Comparison of ENCODE assay signal across 8 cellular contexts in genomic region chr1:109618614-109619404, GRCh38. TPM values are rescaled to one million over a fixed set of nuclear protein-coding genes. Genes with fewer than 3 reads are reported as not detected.
DNase-seq lines count a peak whose midpoint lies in the region; ATAC-seq and TF ChIP-seq lines count a peak whose summit lies in the region.

No MANE protein-coding gene starts in this region.

- no peaks in the 10 kb centered on the region for H3K36me3 ChIP-seq in fibroblast of lung (ENCODE audit: control insufficient read depth, insufficient read depth, low read length)
- H3K36me3 ChIP-seq in sigmoid colon: no peaks in the 10 kb centered on the region
- H3K36me3 ChIP-seq in aorta (ENCODE audit: control insufficient read depth in 1 of 2, insufficient read depth in 2 of 2, low read length in 1 of 2): no peaks in the 10 kb centered on the region

- H3K27me3 ChIP-seq in fibroblast of lung (ENCODE audit: control insufficient read depth, insufficient read depth, low read length) (no peaks in the 10 kb centered on the region), sigmoid colon (no peaks in the 10 kb centered on the region), aorta (ENCODE audit: control insufficient read depth in 1 of 2, insufficient read depth in 2 of 2, low read length in 1 of 2) (no peaks in the 10 kb centered on the region)

- H3K9me3 ChIP-seq in fibroblast of lung (ENCODE audit: control insufficient read depth, insufficient read depth, low read depth, low read length) (no peaks in the 10 kb centered on the region), sigmoid colon (no peaks in the 10 kb centered on the region), aorta (ENCODE audit: control insufficient read depth, low read length) (no peaks in the 10 kb centered on the region)

- no peaks in the 10 kb centered on the region for H4K20me1 ChIP-seq in fibroblast of lung (ENCODE audit: control insufficient read depth, extremely low read depth, insufficient read depth, low read length)

- CTCF ChIA-PET in RWPE1 (lab: Yijun Ruan, JAX): interaction anchor here (0.6 to 0.7 kb wide), 2 partner anchors 37 to 156 kb away, joined by 3 read pairs; partner anchors contain the start of gene GSTM4

- TF ChIP-seq CTCF in GM12875 (IDR thresholded peaks at IDR 0.05; ENCODE audit: borderline replicate concordance, insufficient read depth, low read depth, low read length) (no peak), RWPE1 (conservative IDR thresholded peaks at IDR 0.05; ENCODE audit: low read depth) (no peak), fibroblast of lung (conservative IDR thresholded peaks at IDR 0.05 in 1 of 2, IDR thresholded peaks at IDR 0.05 in 1 of 2; ENCODE audit: low read depth in 1 of 2, low read length in 2 of 2) (no peak), sigmoid colon (IDR thresholded peaks at IDR 0.05) (no peak)

- H3K4me3 ChIP-seq in GM12875 (ENCODE audit: low read depth, low read length) (peak overlapping the region; percentile 80), fibroblast of lung (replicated peaks in 1 of 4; ENCODE audit: control extremely low read depth in 1 of 4, insufficient read depth in 1 of 4, low read depth in 3 of 4, low read length in 4 of 4) (peak overlapping the region in 2 of 4 experiments; percentile 52 to 85), sigmoid colon (peak overlapping the region in 2 of 4 donors; percentile 64 to 73), aorta (ENCODE audit: low read length in 2 of 2) (no peak overlapping the region)

- POLR2A ChIA-PET in RWPE1 (lab: Yijun Ruan, JAX; ENCODE audit: low non-redundant PET): no interaction called here

- no peak for TF ChIP-seq POLR2A in sigmoid colon (IDR thresholded peaks at IDR 0.05)

- H3K79me2 ChIP-seq in fibroblast of lung (ENCODE audit: control insufficient read depth, insufficient read depth, low read length): peaks cover 34% of the 10 kb centered on the region

- 19 to 59% methylated on average over 5 of the region's 5 CpGs for WGBS in sigmoid colon, 2 donors
- WGBS in aorta, 2 donors: 70 to 76% methylated on average over 5 of the region's 5 CpGs

- H3K4me1 ChIP-seq in fibroblast of lung (ENCODE audit: control insufficient read depth, extremely low read depth, insufficient read depth, low read length) (peaks cover 23% of the 10 kb centered on the region), sigmoid colon (peaks cover 0 to 50% (median 32%) of the 10 kb centered on the region in 4 donors), aorta (ENCODE audit: control insufficient read depth in 1 of 2, insufficient read depth in 2 of 2, low read length in 2 of 2) (no peaks in the 10 kb centered on the region)

- no peak overlapping the region for H2AFZ ChIP-seq in fibroblast of lung (ENCODE audit: low read length)

- TF ChIP-seq EP300 in sigmoid colon (IDR thresholded peaks at IDR 0.05): no peak

- peak overlapping the region; percentile 11 for H3K4me2 ChIP-seq in fibroblast of lung (ENCODE audit: extremely low read depth, insufficient read depth, low read length)

- ATAC-seq in GM21723 (IDR thresholded peaks at IDR 0.05; ENCODE audit: unreplicated experiment) (no peak), aorta (ENCODE audit: low FRiP score) (no peak)

- H3K9ac ChIP-seq in fibroblast of lung (ENCODE audit: insufficient read depth, low read length): no peak overlapping the region

- DNase-seq in RWPE1 (ENCODE audit: low spot score) (no peak), fibroblast of lung (ENCODE audit: low read depth in 2 of 2) (no peak), sigmoid colon (no peak), AG20443 (ENCODE audit: low spot score) (no peak), Ammon's horn (ENCODE audit: low spot score) (no peak), aorta (no peak)

- intact Hi-C loops in sigmoid colon (cut with DNase I): loop anchor here (1.0 kb wide), 1 partner anchor 71 kb away; the partner anchor contains the start of gene GNAI3
- intact Hi-C loops in aorta (cut with DNase I): no loop called here

- peak overlapping the region; percentile 88; the same call in 1 of the 2 replicates for H3K27ac ChIP-seq in RWPE1
- H3K27ac ChIP-seq in fibroblast of lung (ENCODE audit: insufficient read depth, low read length): peak overlapping the region; percentile 96
- peak overlapping the region; percentile 75 to 83 (median 80) for H3K27ac ChIP-seq in sigmoid colon
- no peak overlapping the region for H3K27ac ChIP-seq in aorta (ENCODE audit: low read depth in 1 of 2, low read length in 2 of 2)

RNA-seq across cellular contexts. Expression of gene GNAT2, which starts 0.6 kb away (rescaled TPM):
- total RNA-seq in fibroblast of lung: under 0.01 and 0.17 TPM in 2 replicates
- 0.22 and 0.35 TPM in 2 replicates for polyA plus RNA-seq in fibroblast of lung
- 0.14 and 0.24 TPM in 2 replicates for polyA plus RNA-seq in fibroblast of lung (2012)
- not detected in 2 replicates for polyA minus RNA-seq in fibroblast of lung (ENCODE audit: low replicate concordance)
- total RNA-seq in sigmoid colon: not detected
- polyA plus RNA-seq in sigmoid colon: under 1 TPM in 1 of 3 donors, not detected in 2; 0.10 TPM
- total RNA-seq in aorta: not detected
- not detected for polyA plus RNA-seq in aorta

RNA-seq across cellular contexts. Expression of gene AMPD2, which starts 0.8 kb away (rescaled TPM):
- total RNA-seq in fibroblast of lung (40.6 and 51.9 TPM in 2 replicates), sigmoid colon (10 to 100 TPM; 19.9 to 47.5 (median 29.4) TPM), aorta (10 to 100 TPM; 59.7 to 77.1 TPM)
- polyA plus RNA-seq in fibroblast of lung (23.0 and 31.1 TPM in 2 replicates), sigmoid colon (10 to 100 TPM in 1 of 3 donors, 1 to 10 TPM in 2; 6.5 to 31.3 (median 6.6) TPM), aorta (10 to 100 TPM; 19.8 to 85.9 TPM)
- 35.9 and 47.2 TPM in 2 replicates for polyA plus RNA-seq in fibroblast of lung (2012)
- polyA minus RNA-seq in fibroblast of lung (ENCODE audit: low replicate concordance): 121 and 148 TPM in 2 replicates

RNA-seq across cellular contexts. Expression of gene GSTM4, which starts 37.1 kb away (rescaled TPM):
- total RNA-seq in fibroblast of lung: 10.5 and 17.7 TPM in 2 replicates
- 30.5 and 30.8 TPM in 2 replicates for polyA plus RNA-seq in fibroblast of lung
- 21.0 and 22.3 TPM in 2 replicates for polyA plus RNA-seq in fibroblast of lung (2012)
- 13.1 and 43.1 TPM in 2 replicates for polyA minus RNA-seq in fibroblast of lung (ENCODE audit: low replicate concordance)
- total RNA-seq in sigmoid colon: 10 to 100 TPM; 31.4 to 73.1 (median 44.8) TPM
- 10 to 100 TPM; 47.0 to 69.4 (median 52.3) TPM for polyA plus RNA-seq in sigmoid colon
- 10 to 100 TPM; 15.0 to 29.8 TPM for total RNA-seq in aorta
- 10 to 100 TPM; 33.8 to 53.1 TPM for polyA plus RNA-seq in aorta

RNA-seq across cellular contexts. Expression of gene GSTM2, which starts 49.0 kb away (rescaled TPM):
- total RNA-seq in fibroblast of lung (21.1 and 28.2 TPM in 2 replicates), sigmoid colon (100 to 1,000 TPM in 1 of 4 donors, 10 to 100 TPM in 3; 42.5 to 139 (median 60.5) TPM), aorta (100 to 1,000 TPM in 1 of 2 donors, 10 to 100 TPM in 1; 48.3 to 136 TPM)
- polyA plus RNA-seq in fibroblast of lung (67.7 and 71.1 TPM in 2 replicates), sigmoid colon (10 to 100 TPM in 2 of 3 donors, 1 to 10 TPM in 1; 4.9 to 22.3 (median 12.6) TPM), aorta (100 to 1,000 TPM in 1 of 2 donors, 10 to 100 TPM in 1; 17.5 to 279 TPM)
- 64.8 and 66.5 TPM in 2 replicates for polyA plus RNA-seq in fibroblast of lung (2012)
- polyA minus RNA-seq in fibroblast of lung (ENCODE audit: low replicate concordance): 19.1 and 39.5 TPM in 2 replicates

Comparison
In these comparisons a context has a peak if more than half of its experiments do, and no peak if none do; other contexts are left out.
1. H3K27ac ChIP-seq: peak in RWPE1 (single experiment), fibroblast of lung (single experiment) and sigmoid colon (4 of 4); none in aorta (0 of 2).